ENCODE assay signal across 2 cellular contexts in the genomic region with DNA sequence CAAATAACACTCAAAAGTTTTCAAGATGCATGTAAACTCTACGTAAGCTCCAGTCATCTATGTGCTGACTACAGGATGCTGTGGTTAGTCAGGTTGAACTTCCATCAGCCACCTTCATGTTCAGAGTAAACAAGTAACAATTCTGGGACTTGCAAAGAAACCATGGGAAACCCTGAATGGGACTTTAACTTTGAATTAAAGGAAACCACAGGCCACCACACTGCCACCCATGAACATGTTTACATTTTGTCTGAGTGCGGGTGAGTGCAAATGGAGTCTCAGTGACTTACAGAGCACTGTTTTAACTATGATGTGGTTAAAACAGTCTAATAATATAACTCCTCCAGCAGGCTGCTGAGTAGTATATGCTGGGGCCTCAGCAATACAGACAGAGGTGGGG.
TF ChIP-seq lines count a peak whose summit lies in the region.

No MANE protein-coding gene starts in this region.

TF ChIP-seq in IMR-90, 13 proteins besides CTCF, POLR2A, EP300 and RAD21:
- no peak for TF ChIP-seq CHD1 (IDR thresholded peaks at IDR 0.05; ENCODE audit: low read depth, low read length)
- no peak for TF ChIP-seq MAZ (IDR thresholded peaks at IDR 0.05; ENCODE audit: borderline replicate concordance, low read depth, low read length)
- TF ChIP-seq MAFK (IDR thresholded peaks at IDR 0.05; ENCODE audit: low read depth, low read length): no peak
- no peak for TF ChIP-seq FOS (IDR thresholded peaks at IDR 0.05; ENCODE audit: low read depth, low read length)
- TF ChIP-seq, protein P1, sequence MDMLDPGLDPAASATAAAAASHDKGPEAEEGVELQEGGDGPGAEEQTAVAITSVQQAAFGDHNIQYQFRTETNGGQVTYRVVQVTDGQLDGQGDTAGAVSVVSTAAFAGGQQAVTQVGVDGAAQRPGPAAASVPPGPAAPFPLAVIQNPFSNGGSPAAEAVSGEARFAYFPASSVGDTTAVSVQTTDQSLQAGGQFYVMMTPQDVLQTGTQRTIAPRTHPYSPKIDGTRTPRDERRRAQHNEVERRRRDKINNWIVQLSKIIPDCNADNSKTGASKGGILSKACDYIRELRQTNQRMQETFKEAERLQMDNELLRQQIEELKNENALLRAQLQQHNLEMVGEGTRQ (IDR thresholded peaks at IDR 0.05; ENCODE audit: low read depth, low read length): no peak
- TF ChIP-seq CEBPB (IDR thresholded peaks at IDR 0.05; ENCODE audit: low read depth, low read length): no peak
- no peak for TF ChIP-seq RFX5 (IDR thresholded peaks at IDR 0.05; ENCODE audit: low read depth, low read length)
- TF ChIP-seq MXI1 (IDR thresholded peaks at IDR 0.05; ENCODE audit: borderline replicate concordance, low read depth, low read length): no peak
- TF ChIP-seq RCOR1 (IDR thresholded peaks at IDR 0.05; ENCODE audit: insufficient replicate concordance, low read length): no peak
- no peak for TF ChIP-seq SMC3 (IDR thresholded peaks at IDR 0.05; ENCODE audit: low read depth, low read length)
- TF ChIP-seq BHLHE40 (IDR thresholded peaks at IDR 0.05; ENCODE audit: low read depth, low read length): no peak
- no peak for TF ChIP-seq NFE2L2 (IDR thresholded peaks at IDR 0.05; ENCODE audit: low read depth, low read length)
- TF ChIP-seq, protein P2, sequence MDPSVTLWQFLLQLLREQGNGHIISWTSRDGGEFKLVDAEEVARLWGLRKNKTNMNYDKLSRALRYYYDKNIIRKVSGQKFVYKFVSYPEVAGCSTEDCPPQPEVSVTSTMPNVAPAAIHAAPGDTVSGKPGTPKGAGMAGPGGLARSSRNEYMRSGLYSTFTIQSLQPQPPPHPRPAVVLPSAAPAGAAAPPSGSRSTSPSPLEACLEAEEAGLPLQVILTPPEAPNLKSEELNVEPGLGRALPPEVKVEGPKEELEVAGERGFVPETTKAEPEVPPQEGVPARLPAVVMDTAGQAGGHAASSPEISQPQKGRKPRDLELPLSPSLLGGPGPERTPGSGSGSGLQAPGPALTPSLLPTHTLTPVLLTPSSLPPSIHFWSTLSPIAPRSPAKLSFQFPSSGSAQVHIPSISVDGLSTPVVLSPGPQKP (IDR thresholded peaks at IDR 0.05; ENCODE audit: borderline replicate concordance, low read depth, low read length): no peak
TF ChIP-seq in IMR-90: peak in this region for 0.

TF ChIP-seq in SK-N-SH treated with all-trans-retinoic acid at 6 μM for 48 hours, 23 proteins besides CTCF, POLR2A, EP300 and RAD21:
- TF ChIP-seq, protein P3, sequence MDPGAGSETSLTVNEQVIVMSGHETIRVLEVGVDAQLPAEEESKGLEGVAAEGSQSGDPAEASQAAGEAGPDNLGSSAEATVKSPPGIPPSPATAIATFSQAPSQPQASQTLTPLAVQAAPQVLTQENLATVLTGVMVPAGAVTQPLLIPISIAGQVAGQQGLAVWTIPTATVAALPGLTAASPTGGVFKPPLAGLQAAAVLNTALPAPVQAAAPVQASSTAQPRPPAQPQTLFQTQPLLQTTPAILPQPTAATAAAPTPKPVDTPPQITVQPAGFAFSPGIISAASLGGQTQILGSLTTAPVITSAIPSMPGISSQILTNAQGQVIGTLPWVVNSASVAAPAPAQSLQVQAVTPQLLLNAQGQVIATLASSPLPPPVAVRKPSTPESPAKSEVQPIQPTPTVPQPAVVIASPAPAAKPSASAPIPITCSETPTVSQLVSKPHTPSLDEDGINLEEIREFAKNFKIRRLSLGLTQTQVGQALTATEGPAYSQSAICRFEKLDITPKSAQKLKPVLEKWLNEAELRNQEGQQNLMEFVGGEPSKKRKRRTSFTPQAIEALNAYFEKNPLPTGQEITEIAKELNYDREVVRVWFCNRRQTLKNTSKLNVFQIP (CRISPR knock-in tag; IDR thresholded peaks at IDR 0.05; ENCODE audit: borderline replicate concordance, low read depth): no peak
- TF ChIP-seq, protein P4, sequence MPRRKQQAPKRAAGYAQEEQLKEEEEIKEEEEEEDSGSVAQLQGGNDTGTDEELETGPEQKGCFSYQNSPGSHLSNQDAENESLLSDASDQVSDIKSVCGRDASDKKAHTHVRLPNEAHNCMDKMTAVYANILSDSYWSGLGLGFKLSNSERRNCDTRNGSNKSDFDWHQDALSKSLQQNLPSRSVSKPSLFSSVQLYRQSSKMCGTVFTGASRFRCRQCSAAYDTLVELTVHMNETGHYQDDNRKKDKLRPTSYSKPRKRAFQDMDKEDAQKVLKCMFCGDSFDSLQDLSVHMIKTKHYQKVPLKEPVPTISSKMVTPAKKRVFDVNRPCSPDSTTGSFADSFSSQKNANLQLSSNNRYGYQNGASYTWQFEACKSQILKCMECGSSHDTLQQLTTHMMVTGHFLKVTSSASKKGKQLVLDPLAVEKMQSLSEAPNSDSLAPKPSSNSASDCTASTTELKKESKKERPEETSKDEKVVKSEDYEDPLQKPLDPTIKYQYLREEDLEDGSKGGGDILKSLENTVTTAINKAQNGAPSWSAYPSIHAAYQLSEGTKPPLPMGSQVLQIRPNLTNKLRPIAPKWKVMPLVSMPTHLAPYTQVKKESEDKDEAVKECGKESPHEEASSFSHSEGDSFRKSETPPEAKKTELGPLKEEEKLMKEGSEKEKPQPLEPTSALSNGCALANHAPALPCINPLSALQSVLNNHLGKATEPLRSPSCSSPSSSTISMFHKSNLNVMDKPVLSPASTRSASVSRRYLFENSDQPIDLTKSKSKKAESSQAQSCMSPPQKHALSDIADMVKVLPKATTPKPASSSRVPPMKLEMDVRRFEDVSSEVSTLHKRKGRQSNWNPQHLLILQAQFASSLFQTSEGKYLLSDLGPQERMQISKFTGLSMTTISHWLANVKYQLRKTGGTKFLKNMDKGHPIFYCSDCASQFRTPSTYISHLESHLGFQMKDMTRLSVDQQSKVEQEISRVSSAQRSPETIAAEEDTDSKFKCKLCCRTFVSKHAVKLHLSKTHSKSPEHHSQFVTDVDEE (CRISPR knock-in tag; IDR thresholded peaks at IDR 0.05): no peak
- no peak for TF ChIP-seq ZNF565 (CRISPR knock-in tag; conservative IDR thresholded peaks at IDR 0.05; ENCODE audit: low read depth)
- no peak for TF ChIP-seq TCF4 (CRISPR knock-in tag; IDR thresholded peaks at IDR 0.05; ENCODE audit: borderline replicate concordance)
- no peak for TF ChIP-seq ZC3H10 (CRISPR knock-in tag; IDR thresholded peaks at IDR 0.05)
- TF ChIP-seq ISL1 (CRISPR knock-in tag; IDR thresholded peaks at IDR 0.05): no peak
- TF ChIP-seq, protein P5, sequence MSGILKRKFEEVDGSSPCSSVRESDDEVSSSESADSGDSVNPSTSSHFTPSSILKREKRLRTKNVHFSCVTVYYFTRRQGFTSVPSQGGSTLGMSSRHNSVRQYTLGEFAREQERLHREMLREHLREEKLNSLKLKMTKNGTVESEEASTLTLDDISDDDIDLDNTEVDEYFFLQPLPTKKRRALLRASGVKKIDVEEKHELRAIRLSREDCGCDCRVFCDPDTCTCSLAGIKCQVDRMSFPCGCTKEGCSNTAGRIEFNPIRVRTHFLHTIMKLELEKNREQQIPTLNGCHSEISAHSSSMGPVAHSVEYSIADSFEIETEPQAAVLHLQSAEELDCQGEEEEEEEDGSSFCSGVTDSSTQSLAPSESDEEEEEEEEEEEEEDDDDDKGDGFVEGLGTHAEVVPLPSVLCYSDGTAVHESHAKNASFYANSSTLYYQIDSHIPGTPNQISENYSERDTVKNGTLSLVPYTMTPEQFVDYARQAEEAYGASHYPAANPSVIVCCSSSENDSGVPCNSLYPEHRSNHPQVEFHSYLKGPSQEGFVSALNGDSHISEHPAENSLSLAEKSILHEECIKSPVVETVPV (CRISPR knock-in tag; IDR thresholded peaks at IDR 0.05): no peak
- no peak for TF ChIP-seq GLIS3 (CRISPR knock-in tag; IDR thresholded peaks at IDR 0.05)
- no peak for TF ChIP-seq ESRRG (CRISPR knock-in tag; IDR thresholded peaks at IDR 0.05)
- no peak for TF ChIP-seq OSR1 (CRISPR knock-in tag; IDR thresholded peaks at IDR 0.05)
- TF ChIP-seq ZNF8 (CRISPR knock-in tag; IDR thresholded peaks at IDR 0.05): no peak
- no peak for TF ChIP-seq ZFP3 (CRISPR knock-in tag; IDR thresholded peaks at IDR 0.05)
- no peak for TF ChIP-seq CSDC2 (CRISPR knock-in tag; IDR thresholded peaks at IDR 0.05)
- TF ChIP-seq ARNTL (CRISPR knock-in tag; IDR thresholded peaks at IDR 0.05; ENCODE audit: borderline replicate concordance, low read depth): no peak
- no peak for TF ChIP-seq ZNF70 (CRISPR knock-in tag; IDR thresholded peaks at IDR 0.05)
- TF ChIP-seq, protein P6, sequence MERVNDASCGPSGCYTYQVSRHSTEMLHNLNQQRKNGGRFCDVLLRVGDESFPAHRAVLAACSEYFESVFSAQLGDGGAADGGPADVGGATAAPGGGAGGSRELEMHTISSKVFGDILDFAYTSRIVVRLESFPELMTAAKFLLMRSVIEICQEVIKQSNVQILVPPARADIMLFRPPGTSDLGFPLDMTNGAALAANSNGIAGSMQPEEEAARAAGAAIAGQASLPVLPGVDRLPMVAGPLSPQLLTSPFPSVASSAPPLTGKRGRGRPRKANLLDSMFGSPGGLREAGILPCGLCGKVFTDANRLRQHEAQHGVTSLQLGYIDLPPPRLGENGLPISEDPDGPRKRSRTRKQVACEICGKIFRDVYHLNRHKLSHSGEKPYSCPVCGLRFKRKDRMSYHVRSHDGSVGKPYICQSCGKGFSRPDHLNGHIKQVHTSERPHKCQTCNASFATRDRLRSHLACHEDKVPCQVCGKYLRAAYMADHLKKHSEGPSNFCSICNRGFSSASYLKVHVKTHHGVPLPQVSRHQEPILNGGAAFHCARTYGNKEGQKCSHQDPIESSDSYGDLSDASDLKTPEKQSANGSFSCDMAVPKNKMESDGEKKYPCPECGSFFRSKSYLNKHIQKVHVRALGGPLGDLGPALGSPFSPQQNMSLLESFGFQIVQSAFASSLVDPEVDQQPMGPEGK (CRISPR knock-in tag; IDR thresholded peaks at IDR 0.05; ENCODE audit: borderline replicate concordance): no peak
- no peak for TF ChIP-seq RARB (CRISPR knock-in tag; IDR thresholded peaks at IDR 0.05)
- no peak for TF ChIP-seq PPARA (CRISPR knock-in tag; IDR thresholded peaks at IDR 0.05; ENCODE audit: borderline replicate concordance)
- no peak for TF ChIP-seq SNAI2 (CRISPR knock-in tag; IDR thresholded peaks at IDR 0.05)
